Comparison of ENCODE assay signal across 24 cellular contexts in genomic region chr1:221696045-221696444, GRCh38.
"Had no signal": no experiment of that assay in that cellular context is flagged by ENCODE, and none has a peak within 500 bp of the region (broad histone marks: within the 10 kb centered on the region; RNA-seq: fewer than 3 reads in every experiment).

No MANE protein-coding gene starts in this region.

- H3K9me3 Mint-ChIP-seq: activated naive CD4-positive, alpha-beta T cell treated with anti-CD3 and anti-CD28 coated beads, Interleukin-2, amount 10 ng/mL, durations not matched to agents 7 days and 5 days had no signal

- H3K4me3 ChIP-seq: cardiac muscle cell, esophagus squamous epithelium, lung, sigmoid colon had no signal

- ATAC-seq: activated CD4-positive, CD25-positive, alpha-beta regulatory T cell treated with anti-CD3 and anti-CD28 coated beads, Interleukin-2, amount 50 U/mL, for 24 hours; activated CD8-positive, alpha-beta T cell treated with anti-CD3 and anti-CD28 coated beads, Interleukin-2, amount 10 ng/mL, durations not matched to agents 7 days and 5 days; activated naive CD8-positive, alpha-beta T cell treated with anti-CD3 and anti-CD28 coated beads, Interleukin-2, amount 50 U/mL, for 24 hours had no signal

- H3K4me3 Mint-ChIP-seq: activated CD4-positive, alpha-beta T cell treated with anti-CD3 and anti-CD28 coated beads, Interleukin-2, amount 10 ng/mL, durations not matched to agents 7 days and 5 days; activated CD8-positive, alpha-beta T cell treated with anti-CD3 and anti-CD28 coated beads, Interleukin-2, amount 10 ng/mL, durations not matched to agents 7 days and 5 days; activated naive CD4-positive, alpha-beta T cell treated with anti-CD3 and anti-CD28 coated beads, Interleukin-2, amount 10 ng/mL, durations not matched to agents 7 days and 5 days; activated naive CD8-positive, alpha-beta T cell treated with anti-CD3 and anti-CD28 coated beads, Interleukin-2, amount 50 U/mL, for 24 hours; mesothelial cell of epicardium; nephron; T-helper 1 cell treated with Interleukin-12 subunit alpha and Interleukin-12 subunit beta and Interleukin-4 antibody, amounts not matched to agents 30 μg/mL and 1 μg/mL, for 36 hours had no signal

- H3K27ac ChIP-seq: cardiac muscle cell, esophagus squamous epithelium, sigmoid colon had no signal

- DNase-seq: activated CD4-positive, alpha-beta T cell treated with anti-CD3 and anti-CD28 coated beads, Interleukin-2, amount 10 ng/mL, durations not matched to agents 7 days and 5 days; activated CD8-positive, alpha-beta T cell treated with anti-CD3 and anti-CD28 coated beads, Interleukin-2, amount 10 ng/mL, durations not matched to agents 7 days and 5 days; activated effector memory CD4-positive, alpha-beta T cell treated with Interleukin-2 at 50 U/mL for 16 hours; activated naive CD4-positive, alpha-beta T cell treated with anti-CD3 and anti-CD28 coated beads, Interleukin-2, amount 10 ng/mL, durations not matched to agents 7 days and 5 days; activated naive CD8-positive, alpha-beta T cell treated with anti-CD3 and anti-CD28 coated beads, Interleukin-2, amount 50 U/mL, for 24 hours; activated T-cell treated with anti-CD3 and anti-CD28 coated beads, Interleukin-2, amount 50 U/mL, for 48 hours; dermis blood vessel endothelial cell; effector memory CD4-positive, alpha-beta T cell; esophagus squamous epithelium; glutamatergic neuron; hippocampal formation; nucleus accumbens; sigmoid colon; stimulated activated CD8-positive, alpha-beta memory T cell treated with anti-CD3 and anti-CD28 coated beads, Interleukin-4, amount 100 ng/mL, for 48 hours; stimulated activated naive CD4-positive, alpha-beta T cell had no signal

- FAIRE-seq: endothelial cell of umbilical vein, islet of Langerhans, urothelium cell line had no signal

- H3K36me3 Mint-ChIP-seq: mesothelial cell of epicardium had no signal

- H3K36me3 ChIP-seq: cardiac muscle cell, esophagus squamous epithelium had no signal

- H3K4me1 Mint-ChIP-seq: nephron had no signal

- H3K27me3 Mint-ChIP-seq: activated CD4-positive, alpha-beta T cell treated with anti-CD3 and anti-CD28 coated beads, Interleukin-2, amount 10 ng/mL, durations not matched to agents 7 days and 5 days; activated naive CD4-positive, alpha-beta T cell treated with anti-CD3 and anti-CD28 coated beads, Interleukin-2, amount 10 ng/mL, durations not matched to agents 7 days and 5 days; activated naive CD8-positive, alpha-beta T cell treated with anti-CD3 and anti-CD28 coated beads, Interleukin-2, amount 50 U/mL, for 24 hours had no signal

- H3K27ac Mint-ChIP-seq: activated CD4-positive, alpha-beta T cell treated with anti-CD3 and anti-CD28 coated beads, Interleukin-2, amount 10 ng/mL, durations not matched to agents 7 days and 5 days; activated CD8-positive, alpha-beta T cell treated with anti-CD3 and anti-CD28 coated beads, Interleukin-2, amount 10 ng/mL, durations not matched to agents 7 days and 5 days; activated naive CD4-positive, alpha-beta T cell treated with anti-CD3 and anti-CD28 coated beads, Interleukin-2, amount 10 ng/mL, durations not matched to agents 7 days and 5 days; activated naive CD8-positive, alpha-beta T cell treated with anti-CD3 and anti-CD28 coated beads, Interleukin-2, amount 50 U/mL, for 24 hours; mesothelial cell of epicardium; nephron; T-helper 1 cell treated with Interleukin-12 subunit alpha and Interleukin-12 subunit beta and Interleukin-4 antibody, amounts not matched to agents 30 μg/mL and 1 μg/mL, for 36 hours had no signal

- H3K27me3 ChIP-seq: cardiac muscle cell, esophagus squamous epithelium, sigmoid colon had no signal
